In genomic region chr17:54544239-54544638, GRCh38 we compare ENCODE assay signal across 27 cellular contexts.
DNase-seq lines count a peak whose midpoint lies in the region; ATAC-seq, FAIRE-seq and TF ChIP-seq lines count a peak whose summit lies in the region.
"Had no signal": no experiment of that assay in that cellular context is flagged by ENCODE, and none has a peak within 500 bp of the region (broad histone marks: within the 10 kb centered on the region; RNA-seq: fewer than 3 reads in every experiment).

No MANE protein-coding gene starts in this region.

- H3K27me3 Mint-ChIP-seq in endothelial cell (ENCODE audit: unreplicated experiment) (peaks cover 2% of the 10 kb centered on the region), nephron progenitor cell (ENCODE audit: low read depth, poor library complexity) (no peaks in the 10 kb centered on the region)
- H3K27me3 Mint-ChIP-seq: activated CD4-positive, alpha-beta T cell treated with anti-CD3 and anti-CD28 coated beads, Interleukin-2, amount 10 ng/mL, durations not matched to agents 7 days and 5 days; activated naive CD4-positive, alpha-beta T cell treated with anti-CD3 and anti-CD28 coated beads, Interleukin-2, amount 10 ng/mL, durations not matched to agents 7 days and 5 days; B cell; effector memory CD8-positive, alpha-beta T cell; IgD-negative memory B cell; T-helper 17 cell had no signal

- no peak overlapping the region for H3K27ac Mint-ChIP-seq in endothelial cell (ENCODE audit: unreplicated experiment)
- no peak overlapping the region for H3K27ac Mint-ChIP-seq in nephron progenitor cell
- H3K27ac Mint-ChIP-seq: activated CD4-positive, alpha-beta T cell treated with anti-CD3 and anti-CD28 coated beads, Interleukin-2, amount 10 ng/mL, durations not matched to agents 7 days and 5 days; activated naive CD4-positive, alpha-beta T cell treated with anti-CD3 and anti-CD28 coated beads, Interleukin-2, amount 10 ng/mL, durations not matched to agents 7 days and 5 days; activated T-cell treated with anti-CD3 and anti-CD28 coated beads, Interleukin-2, amount 50 U/mL, for 72 hours; B cell; effector memory CD8-positive, alpha-beta T cell; IgD-negative memory B cell; T-helper 17 cell had no signal

- FAIRE-seq in HTR-8/SVneo (lab: Jason Lieb, UNC) = peak; percentile 16
- FAIRE-seq: A204.1, GM12891, RCC 7860 had no signal

- H3K4me1 Mint-ChIP-seq in endothelial cell (ENCODE audit: unreplicated experiment) (no peaks in the 10 kb centered on the region), nephron progenitor cell (no peaks in the 10 kb centered on the region)
- H3K4me1 Mint-ChIP-seq: activated CD4-positive, alpha-beta T cell treated with anti-CD3 and anti-CD28 coated beads, Interleukin-2, amount 10 ng/mL, durations not matched to agents 7 days and 5 days; activated naive CD4-positive, alpha-beta T cell treated with anti-CD3 and anti-CD28 coated beads, Interleukin-2, amount 10 ng/mL, durations not matched to agents 7 days and 5 days; B cell; IgD-negative memory B cell; T-helper 17 cell had no signal

- DNase-seq in NCI-H82 (lab: John Stamatoyannopoulos, UW) (peak; percentile 53), NCI-H82 treated with DMSO at 0.1 percent for 48 hours (lab: John Stamatoyannopoulos, UW; ENCODE audit: unreplicated experiment) (no peak), HTR-8/SVneo (ENCODE audit: insufficient read length, low spot score) (no peak), endothelial cell (ENCODE audit: low spot score) (peak; percentile 8), nephron progenitor cell (peak; percentile 9), DMS153 treated with DMSO at 0.1 percent for 48 hours (lab: John Stamatoyannopoulos, UW; ENCODE audit: unreplicated experiment) (no peak), middle frontal gyrus (ENCODE audit: extremely low spot score, low spot score) (no peak)
- DNase-seq: activated CD4-positive, alpha-beta T cell treated with anti-CD3 and anti-CD28 coated beads, Interleukin-2, amount 10 ng/mL, durations not matched to agents 7 days and 5 days; activated naive CD4-positive, alpha-beta T cell treated with anti-CD3 and anti-CD28 coated beads, Interleukin-2, amount 10 ng/mL, durations not matched to agents 7 days and 5 days; activated T-cell treated with anti-CD3 and anti-CD28 coated beads, Interleukin-2, amount 50 U/mL, for 72 hours; amniotic stem cell; effector memory CD8-positive, alpha-beta T cell; esophagus squamous epithelium; gastrocnemius medialis; hypothalamus; mammary epithelial cell; NCI-H1417 treated with DMSO at 0.1 percent for 48 hours; NCI-H2081 treated with DMSO at 0.1 percent for 48 hours; psoas muscle; T-helper 17 cell; trophoblast cell had no signal

- H3K4me3 Mint-ChIP-seq in endothelial cell (ENCODE audit: unreplicated experiment) = no peak overlapping the region
- no peak overlapping the region for H3K4me3 Mint-ChIP-seq in nephron progenitor cell
- H3K4me3 Mint-ChIP-seq: activated CD4-positive, alpha-beta T cell treated with anti-CD3 and anti-CD28 coated beads, Interleukin-2, amount 10 ng/mL, durations not matched to agents 7 days and 5 days; activated naive CD4-positive, alpha-beta T cell treated with anti-CD3 and anti-CD28 coated beads, Interleukin-2, amount 10 ng/mL, durations not matched to agents 7 days and 5 days; activated T-cell treated with anti-CD3 and anti-CD28 coated beads, Interleukin-2, amount 50 U/mL, for 72 hours; B cell; effector memory CD8-positive, alpha-beta T cell; IgD-negative memory B cell; T-helper 17 cell had no signal

- no peak for TF ChIP-seq CTCF in endothelial cell (IDR thresholded peaks at IDR 0.05; ENCODE audit: unreplicated experiment)
- TF ChIP-seq CTCF in nephron progenitor cell (IDR thresholded peaks at IDR 0.05) = no peak

- H3K9me3 Mint-ChIP-seq in endothelial cell (ENCODE audit: unreplicated experiment) (no peaks in the 10 kb centered on the region), nephron progenitor cell (no peaks in the 10 kb centered on the region)

- H3K36me3 Mint-ChIP-seq in endothelial cell (ENCODE audit: low read depth, unreplicated experiment) (no peaks in the 10 kb centered on the region), nephron progenitor cell (ENCODE audit: low read depth) (no peaks in the 10 kb centered on the region)
- H3K36me3 Mint-ChIP-seq: activated naive CD4-positive, alpha-beta T cell treated with anti-CD3 and anti-CD28 coated beads, Interleukin-2, amount 10 ng/mL, durations not matched to agents 7 days and 5 days; IgD-negative memory B cell had no signal

- ATAC-seq in HG02571 (IDR thresholded peaks at IDR 0.05; ENCODE audit: unreplicated experiment) = no peak
- ATAC-seq: activated T-cell treated with anti-CD3 and anti-CD28 coated beads, Interleukin-2, amount 50 U/mL, for 72 hours; effector memory CD8-positive, alpha-beta T cell; gastrocnemius medialis; psoas muscle; T-helper 17 cell had no signal

Comparison
In these comparisons a context has a peak if more than half of its experiments do, and no peak if none do; other contexts are left out.
1. DNase-seq: peak in NCI-H82 (single experiment), endothelial cell (single experiment) and nephron progenitor cell (single experiment); none in NCI-H82 treated with DMSO at 0.1 percent for 48 hours (single experiment), HTR-8/SVneo (single experiment), DMS153 treated with DMSO at 0.1 percent for 48 hours (single experiment) and middle frontal gyrus (single experiment).